2 cellular contexts compared by ENCODE assay signal in the genomic region with DNA sequence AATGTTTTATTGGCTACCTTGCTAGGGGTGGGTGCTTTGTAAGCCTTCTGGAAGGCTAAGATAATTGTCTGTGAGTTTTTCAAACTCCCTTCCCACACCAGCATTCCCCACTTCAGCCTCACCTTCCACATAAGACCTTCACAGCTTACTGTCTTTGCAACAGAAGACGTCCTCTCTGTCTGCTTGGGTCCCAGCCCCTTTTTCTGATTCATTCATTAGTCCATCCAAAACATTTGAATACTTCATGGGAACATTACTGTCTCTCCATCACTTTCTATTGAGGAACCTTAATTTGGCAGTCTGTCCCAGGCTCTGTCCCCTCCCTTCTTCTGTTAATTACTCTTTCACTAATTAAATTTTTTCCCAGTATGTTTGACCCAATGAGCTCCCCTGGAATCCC.
TF ChIP-seq lines count a peak whose summit lies in the region.

No MANE protein-coding gene starts in this region.

TF ChIP-seq in SK-N-SH, 30 proteins besides CTCF, POLR2A, EP300 and RAD21:
- TF ChIP-seq PBX3 (IDR thresholded peaks at IDR 0.05) (no peak), JUND (IDR thresholded peaks at IDR 0.05) (no peak), TEAD4 (IDR thresholded peaks at IDR 0.05; ENCODE audit: borderline replicate concordance, insufficient read depth) (no peak), MXI1 (IDR thresholded peaks at IDR 0.05; ENCODE audit: low read depth, low read length) (no peak), FOSL2 (IDR thresholded peaks at IDR 0.05; ENCODE audit: borderline replicate concordance, low read depth) (no peak), REST (IDR thresholded peaks at IDR 0.05; ENCODE audit: low read depth, low read length) (no peak), NFIC (IDR thresholded peaks at IDR 0.05; ENCODE audit: borderline replicate concordance) (no peak), RCOR1 (IDR thresholded peaks at IDR 0.05; ENCODE audit: low read length) (no peak), EZH2phosphoT487 (IDR thresholded peaks at IDR 0.05; ENCODE audit: borderline replicate concordance, low read depth) (no peak), TCF12 (IDR thresholded peaks at IDR 0.05) (no peak), SIN3A (IDR thresholded peaks at IDR 0.05; ENCODE audit: borderline replicate concordance, low read depth, low read length) (no peak), ELF1 (IDR thresholded peaks at IDR 0.05) (no peak), YY1 (IDR thresholded peaks at IDR 0.05; ENCODE audit: low read depth) (no peak), SMC3 (IDR thresholded peaks at IDR 0.05; ENCODE audit: low read depth, low read length) (no peak)
- TF ChIP-seq, protein P1, sequence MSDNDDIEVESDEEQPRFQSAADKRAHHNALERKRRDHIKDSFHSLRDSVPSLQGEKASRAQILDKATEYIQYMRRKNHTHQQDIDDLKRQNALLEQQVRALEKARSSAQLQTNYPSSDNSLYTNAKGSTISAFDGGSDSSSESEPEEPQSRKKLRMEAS (IDR thresholded peaks at IDR 0.05; ENCODE audit: low read depth): no peak
- TF ChIP-seq, protein P2, sequence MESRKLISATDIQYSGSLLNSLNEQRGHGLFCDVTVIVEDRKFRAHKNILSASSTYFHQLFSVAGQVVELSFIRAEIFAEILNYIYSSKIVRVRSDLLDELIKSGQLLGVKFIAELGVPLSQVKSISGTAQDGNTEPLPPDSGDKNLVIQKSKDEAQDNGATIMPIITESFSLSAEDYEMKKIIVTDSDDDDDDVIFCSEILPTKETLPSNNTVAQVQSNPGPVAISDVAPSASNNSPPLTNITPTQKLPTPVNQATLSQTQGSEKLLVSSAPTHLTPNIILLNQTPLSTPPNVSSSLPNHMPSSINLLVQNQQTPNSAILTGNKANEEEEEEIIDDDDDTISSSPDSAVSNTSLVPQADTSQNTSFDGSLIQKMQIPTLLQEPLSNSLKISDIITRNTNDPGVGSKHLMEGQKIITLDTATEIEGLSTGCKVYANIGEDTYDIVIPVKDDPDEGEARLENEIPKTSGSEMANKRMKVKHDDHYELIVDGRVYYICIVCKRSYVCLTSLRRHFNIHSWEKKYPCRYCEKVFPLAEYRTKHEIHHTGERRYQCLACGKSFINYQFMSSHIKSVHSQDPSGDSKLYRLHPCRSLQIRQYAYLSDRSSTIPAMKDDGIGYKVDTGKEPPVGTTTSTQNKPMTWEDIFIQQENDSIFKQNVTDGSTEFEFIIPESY (IDR thresholded peaks at IDR 0.05; ENCODE audit: borderline replicate concordance, low read depth): no peak
- TF ChIP-seq, protein P3, sequence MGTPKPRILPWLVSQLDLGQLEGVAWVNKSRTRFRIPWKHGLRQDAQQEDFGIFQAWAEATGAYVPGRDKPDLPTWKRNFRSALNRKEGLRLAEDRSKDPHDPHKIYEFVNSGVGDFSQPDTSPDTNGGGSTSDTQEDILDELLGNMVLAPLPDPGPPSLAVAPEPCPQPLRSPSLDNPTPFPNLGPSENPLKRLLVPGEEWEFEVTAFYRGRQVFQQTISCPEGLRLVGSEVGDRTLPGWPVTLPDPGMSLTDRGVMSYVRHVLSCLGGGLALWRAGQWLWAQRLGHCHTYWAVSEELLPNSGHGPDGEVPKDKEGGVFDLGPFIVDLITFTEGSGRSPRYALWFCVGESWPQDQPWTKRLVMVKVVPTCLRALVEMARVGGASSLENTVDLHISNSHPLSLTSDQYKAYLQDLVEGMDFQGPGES (IDR thresholded peaks at IDR 0.05; ENCODE audit: low read depth, low read length): no peak

TF ChIP-seq in SK-N-SH treated with all-trans-retinoic acid at 6 μM for 48 hours, 23 proteins besides CTCF, POLR2A, EP300 and RAD21:
- TF ChIP-seq ZFP30 (CRISPR knock-in tag; IDR thresholded peaks at IDR 0.05) (no peak), ESRRG (CRISPR knock-in tag; IDR thresholded peaks at IDR 0.05) (no peak), SNAI2 (CRISPR knock-in tag; IDR thresholded peaks at IDR 0.05) (no peak), ZC3H10 (CRISPR knock-in tag; IDR thresholded peaks at IDR 0.05) (no peak), ISL1 (CRISPR knock-in tag; IDR thresholded peaks at IDR 0.05) (no peak), TOX (CRISPR knock-in tag; IDR thresholded peaks at IDR 0.05; ENCODE audit: borderline replicate concordance) (no peak), OSR1 (CRISPR knock-in tag; IDR thresholded peaks at IDR 0.05) (no peak), ZNF8 (CRISPR knock-in tag; IDR thresholded peaks at IDR 0.05) (no peak), ZNF70 (CRISPR knock-in tag; IDR thresholded peaks at IDR 0.05) (no peak), GLIS3 (CRISPR knock-in tag; IDR thresholded peaks at IDR 0.05) (no peak), POU6F1 (CRISPR knock-in tag; IDR thresholded peaks at IDR 0.05; ENCODE audit: borderline replicate concordance, low read depth) (no peak), RARB (CRISPR knock-in tag; IDR thresholded peaks at IDR 0.05) (no peak)
- TF ChIP-seq, protein P4, sequence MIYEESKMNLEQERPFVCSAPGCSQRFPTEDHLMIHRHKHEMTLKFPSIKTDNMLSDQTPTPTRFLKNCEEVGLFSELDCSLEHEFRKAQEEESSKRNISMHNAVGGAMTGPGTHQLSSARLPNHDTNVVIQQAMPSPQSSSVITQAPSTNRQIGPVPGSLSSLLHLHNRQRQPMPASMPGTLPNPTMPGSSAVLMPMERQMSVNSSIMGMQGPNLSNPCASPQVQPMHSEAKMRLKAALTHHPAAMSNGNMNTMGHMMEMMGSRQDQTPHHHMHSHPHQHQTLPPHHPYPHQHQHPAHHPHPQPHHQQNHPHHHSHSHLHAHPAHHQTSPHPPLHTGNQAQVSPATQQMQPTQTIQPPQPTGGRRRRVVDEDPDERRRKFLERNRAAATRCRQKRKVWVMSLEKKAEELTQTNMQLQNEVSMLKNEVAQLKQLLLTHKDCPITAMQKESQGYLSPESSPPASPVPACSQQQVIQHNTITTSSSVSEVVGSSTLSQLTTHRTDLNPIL (CRISPR knock-in tag; IDR thresholded peaks at IDR 0.05; ENCODE audit: low read depth): no peak
- TF ChIP-seq, protein P5, sequence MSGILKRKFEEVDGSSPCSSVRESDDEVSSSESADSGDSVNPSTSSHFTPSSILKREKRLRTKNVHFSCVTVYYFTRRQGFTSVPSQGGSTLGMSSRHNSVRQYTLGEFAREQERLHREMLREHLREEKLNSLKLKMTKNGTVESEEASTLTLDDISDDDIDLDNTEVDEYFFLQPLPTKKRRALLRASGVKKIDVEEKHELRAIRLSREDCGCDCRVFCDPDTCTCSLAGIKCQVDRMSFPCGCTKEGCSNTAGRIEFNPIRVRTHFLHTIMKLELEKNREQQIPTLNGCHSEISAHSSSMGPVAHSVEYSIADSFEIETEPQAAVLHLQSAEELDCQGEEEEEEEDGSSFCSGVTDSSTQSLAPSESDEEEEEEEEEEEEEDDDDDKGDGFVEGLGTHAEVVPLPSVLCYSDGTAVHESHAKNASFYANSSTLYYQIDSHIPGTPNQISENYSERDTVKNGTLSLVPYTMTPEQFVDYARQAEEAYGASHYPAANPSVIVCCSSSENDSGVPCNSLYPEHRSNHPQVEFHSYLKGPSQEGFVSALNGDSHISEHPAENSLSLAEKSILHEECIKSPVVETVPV (CRISPR knock-in tag; IDR thresholded peaks at IDR 0.05): no peak
